ENCODE assay signal across 8 cellular contexts in the genomic region with DNA sequence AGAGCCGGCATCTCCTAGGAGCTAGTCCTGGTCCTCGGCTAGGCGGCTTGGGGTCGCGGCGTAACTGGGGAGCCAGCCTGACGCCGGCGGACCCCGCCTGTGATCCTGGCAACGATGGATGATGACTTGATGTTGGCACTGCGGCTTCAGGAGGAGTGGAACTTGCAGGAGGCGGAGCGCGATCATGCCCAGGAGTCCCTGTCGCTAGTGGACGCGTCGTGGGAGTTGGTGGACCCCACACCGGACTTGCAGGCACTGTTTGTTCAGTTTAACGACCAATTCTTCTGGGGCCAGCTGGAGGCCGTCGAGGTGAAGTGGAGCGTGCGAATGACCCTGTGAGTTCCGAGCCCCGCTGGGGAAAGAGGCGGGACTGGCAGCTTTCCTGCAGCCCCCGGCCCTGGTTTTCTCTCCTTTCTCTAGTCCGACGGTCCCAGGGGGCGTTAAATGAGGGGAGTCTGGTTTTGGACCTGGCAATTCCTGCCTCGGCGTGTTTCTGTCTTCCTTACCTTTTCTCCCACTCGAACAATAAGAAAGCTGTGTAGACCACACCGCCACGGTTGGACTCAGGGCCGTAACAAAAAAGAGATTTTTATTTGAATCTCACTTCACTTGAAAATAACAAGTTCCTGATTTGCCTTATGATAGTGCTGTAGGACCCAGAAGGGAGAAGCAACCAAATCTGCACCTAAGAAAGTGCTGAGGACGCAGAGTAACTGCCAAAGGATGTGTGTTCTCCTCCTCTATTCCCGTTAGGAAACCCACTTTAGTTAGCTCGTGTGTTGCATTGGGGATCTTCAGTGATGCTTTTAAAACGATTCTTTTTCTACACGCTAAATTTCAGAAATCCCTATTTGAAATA.
A peak's percentile ranks its signal among the peaks of the same experiment; 100 is the strongest.
DNase-seq lines count a peak whose midpoint lies in the region; ATAC-seq lines count a peak whose summit lies in the region.

SPRTN (plus strand) TSS at position 24 of the 859 bp plus-strand sequence; CDS start at position 115, 91 bp downstream.

- H3K4me1 ChIP-seq in ES-I3 (ENCODE audit: insufficient read depth, low read length) (peaks cover 13% of the 10 kb centered on the region; the same call in 1 of the 2 replicates), iPS-15b (ENCODE audit: control insufficient read depth, insufficient read depth, low read length) (peaks cover 3% of the 10 kb centered on the region)

- no peaks in the 10 kb centered on the region for H3K9me3 ChIP-seq in ES-I3 (ENCODE audit: control insufficient read depth, insufficient read depth, low read length)
- H3K9me3 ChIP-seq in KOPT-K1 (ENCODE audit: insufficient read depth, low read length, poor library complexity, severe bottlenecking) = no peaks in the 10 kb centered on the region
- H3K9me3 ChIP-seq in iPS-15b (ENCODE audit: control insufficient read depth, insufficient read depth, low read length) = no peaks in the 10 kb centered on the region

- no peak for DNase-seq in NCI-H748 treated with DMSO at 0.1 percent for 48 hours (lab: John Stamatoyannopoulos, UW)

- H3K4me3 ChIP-seq in iPS-15b (ENCODE audit: low read depth, low read length) = peak within 1 kb of the TSS; percentile 92
- H3K4me3 ChIP-seq in skin epidermis = peak within 1 kb of the TSS; percentile 64 to 94 (median 87)

- H3K36me3 ChIP-seq in ES-I3 (ENCODE audit: insufficient read depth, low read length) (0 out of 2 replicates have a peak, but pooled peaks cover 2% of the 10 kb centered on the region), KOPT-K1 (ENCODE audit: insufficient read depth, low read length) (peaks cover 53% of the 10 kb centered on the region), iPS-15b (ENCODE audit: control insufficient read depth, insufficient read depth, low read length) (no peaks in the 10 kb centered on the region)

- peak; percentile 1 for ATAC-seq in GM21529 (IDR thresholded peaks at IDR 0.05; ENCODE audit: unreplicated experiment)
- ATAC-seq in GM18870 (IDR thresholded peaks at IDR 0.05; ENCODE audit: unreplicated experiment) = no peak

- H3K9ac ChIP-seq in ES-I3 (ENCODE audit: low read depth, low read length) = peak within 1 kb of the TSS; percentile 90
- H3K9ac ChIP-seq in iPS-15b (ENCODE audit: low read depth, low read length) = peak within 1 kb of the TSS; percentile 88

- H3K27ac ChIP-seq in KOPT-K1 (ENCODE audit: low read depth, low read length, poor library complexity, severe bottlenecking) (peak within 1 kb of the TSS; percentile 80), angular gyrus (ENCODE audit: low read depth, low read length) (peak within 1 kb of the TSS; percentile 83), skin epidermis (peak within 1 kb of the TSS; percentile 43 to 98 (median 93))

- H3K27me3 ChIP-seq in iPS-15b (ENCODE audit: control insufficient read depth, insufficient read depth, low read length) = no peaks in the 10 kb centered on the region
